16 cellular contexts compared by ENCODE assay signal in genomic region chr12:39405580-39405979, GRCh38.
"Had no signal": no experiment of that assay in that cellular context is flagged by ENCODE, and none has a peak within 500 bp of the region (broad histone marks: within the 10 kb centered on the region; RNA-seq: fewer than 3 reads in every experiment).

No MANE protein-coding gene starts in this region.

- H3K4me3 ChIP-seq: adrenal gland, lower lobe of right lung, thyroid gland had no signal

- H3K27ac Mint-ChIP-seq: activated CD4-positive, alpha-beta memory T cell treated with anti-CD3 and anti-CD28 coated beads, Interleukin-2, amount 10 ng/mL, durations not matched to agents 7 days and 5 days; activated naive CD4-positive, alpha-beta T cell treated with anti-CD3 and anti-CD28 coated beads, Interleukin-2, amount 10 ng/mL, durations not matched to agents 7 days and 5 days; endodermal cell; stimulated activated naive CD8-positive, alpha-beta T cell treated with anti-CD3 and anti-CD28 coated beads, Interleukin-15, amount 100 ng/mL, for 72 hours; T-cell had no signal

- H3K4me3 Mint-ChIP-seq: activated CD4-positive, alpha-beta memory T cell treated with anti-CD3 and anti-CD28 coated beads, Interleukin-2, amount 10 ng/mL, durations not matched to agents 7 days and 5 days; activated naive CD4-positive, alpha-beta T cell treated with anti-CD3 and anti-CD28 coated beads, Interleukin-2, amount 10 ng/mL, durations not matched to agents 7 days and 5 days; endodermal cell; nephron; stimulated activated naive CD8-positive, alpha-beta T cell treated with anti-CD3 and anti-CD28 coated beads, Interleukin-15, amount 100 ng/mL, for 72 hours; T-cell had no signal

- H3K9me3 Mint-ChIP-seq: activated CD4-positive, alpha-beta memory T cell treated with anti-CD3 and anti-CD28 coated beads, Interleukin-2, amount 10 ng/mL, durations not matched to agents 7 days and 5 days; activated naive CD4-positive, alpha-beta T cell treated with anti-CD3 and anti-CD28 coated beads, Interleukin-2, amount 10 ng/mL, durations not matched to agents 7 days and 5 days; activated T-helper 2 cell treated with anti-CD3 and anti-CD28 coated beads, Interferon-gamma antibody, Interleukin-2, Interleukin-4, amounts not matched to agents 10 μg/mL and 5 μg/mL and 100 μg/mL, durations not matched to agents 14 hours and 24 hours and 36 hours; endodermal cell; nephron; stimulated activated naive CD8-positive, alpha-beta T cell treated with anti-CD3 and anti-CD28 coated beads, Interleukin-15, amount 100 ng/mL, for 72 hours; T-cell had no signal

- H3K36me3 Mint-ChIP-seq: activated naive CD4-positive, alpha-beta T cell treated with anti-CD3 and anti-CD28 coated beads, Interleukin-2, amount 10 ng/mL, durations not matched to agents 7 days and 5 days had no signal

- DNase-seq: activated CD4-positive, alpha-beta memory T cell treated with anti-CD3 and anti-CD28 coated beads, Interleukin-2, amount 10 ng/mL, durations not matched to agents 7 days and 5 days; activated CD8-positive, alpha-beta memory T cell treated with anti-CD3 and anti-CD28 coated beads, Interleukin-2, amount 50 U/mL, for 48 hours; activated naive CD4-positive, alpha-beta T cell treated with anti-CD3 and anti-CD28 coated beads, Interleukin-2, amount 10 ng/mL, durations not matched to agents 7 days and 5 days; adrenal gland; central memory CD4-positive, alpha-beta T cell; endodermal cell; erythroblast; kidney glomerular epithelial cell; lower lobe of right lung; stimulated activated CD4-positive, alpha-beta T cell treated with anti-CD3 and anti-CD28 coated beads, Interleukin-4, amount 100 ng/mL, for 1 hour; stimulated activated naive CD8-positive, alpha-beta T cell treated with anti-CD3 and anti-CD28 coated beads, Interleukin-15, amount 100 ng/mL, for 72 hours; T-cell; T1000; thyroid gland had no signal

- H3K27me3 Mint-ChIP-seq: activated CD4-positive, alpha-beta memory T cell treated with anti-CD3 and anti-CD28 coated beads, Interleukin-2, amount 10 ng/mL, durations not matched to agents 7 days and 5 days; activated naive CD4-positive, alpha-beta T cell treated with anti-CD3 and anti-CD28 coated beads, Interleukin-2, amount 10 ng/mL, durations not matched to agents 7 days and 5 days; stimulated activated naive CD8-positive, alpha-beta T cell treated with anti-CD3 and anti-CD28 coated beads, Interleukin-15, amount 100 ng/mL, for 72 hours; T-cell had no signal

- ATAC-seq: lower lobe of right lung; stimulated activated naive CD8-positive, alpha-beta T cell treated with anti-CD3 and anti-CD28 coated beads, Interleukin-15, amount 100 ng/mL, for 72 hours; T-cell had no signal
